1 cellular context compared by ENCODE assay signal in the genomic region with DNA sequence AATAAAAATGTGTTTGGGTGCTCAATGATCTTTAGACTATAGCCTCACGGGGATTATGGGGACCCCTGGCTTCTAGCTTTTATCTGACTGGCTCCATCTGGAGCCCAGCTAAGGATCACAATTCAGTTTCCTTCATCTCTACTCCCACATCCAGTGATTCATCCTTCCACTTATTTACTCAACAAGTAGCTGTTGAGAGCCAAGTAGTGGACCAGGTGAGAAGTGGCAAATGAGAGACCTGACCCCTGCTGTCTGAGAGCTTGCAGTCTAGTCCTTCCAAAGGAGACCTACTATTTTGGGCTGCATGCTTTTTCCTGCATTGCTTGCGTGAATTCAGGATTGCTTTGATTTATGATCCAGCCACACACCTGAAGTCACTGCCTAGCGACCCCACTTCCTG.
TF ChIP-seq lines count a peak whose summit lies in the region.

No MANE protein-coding gene starts in this region.

TF ChIP-seq in GM23338, 12 proteins besides CTCF, POLR2A, EP300 and RAD21:
- TF ChIP-seq ZNF331 (CRISPR knock-in tag; IDR thresholded peaks at IDR 0.05; ENCODE audit: low read depth) (no peak), CREB1 (CRISPR knock-in tag; IDR thresholded peaks at IDR 0.05; ENCODE audit: low read depth) (no peak), ZNF114 (CRISPR knock-in tag; IDR thresholded peaks at IDR 0.05) (no peak), EZH2phosphoT487 (IDR thresholded peaks at IDR 0.05; ENCODE audit: unreplicated experiment) (no peak), EZH2 (IDR thresholded peaks at IDR 0.05; ENCODE audit: low read depth, unreplicated experiment) (no peak), STAT1 (IDR thresholded peaks at IDR 0.05; ENCODE audit: unreplicated experiment) (no peak)
- TF ChIP-seq, protein P1, sequence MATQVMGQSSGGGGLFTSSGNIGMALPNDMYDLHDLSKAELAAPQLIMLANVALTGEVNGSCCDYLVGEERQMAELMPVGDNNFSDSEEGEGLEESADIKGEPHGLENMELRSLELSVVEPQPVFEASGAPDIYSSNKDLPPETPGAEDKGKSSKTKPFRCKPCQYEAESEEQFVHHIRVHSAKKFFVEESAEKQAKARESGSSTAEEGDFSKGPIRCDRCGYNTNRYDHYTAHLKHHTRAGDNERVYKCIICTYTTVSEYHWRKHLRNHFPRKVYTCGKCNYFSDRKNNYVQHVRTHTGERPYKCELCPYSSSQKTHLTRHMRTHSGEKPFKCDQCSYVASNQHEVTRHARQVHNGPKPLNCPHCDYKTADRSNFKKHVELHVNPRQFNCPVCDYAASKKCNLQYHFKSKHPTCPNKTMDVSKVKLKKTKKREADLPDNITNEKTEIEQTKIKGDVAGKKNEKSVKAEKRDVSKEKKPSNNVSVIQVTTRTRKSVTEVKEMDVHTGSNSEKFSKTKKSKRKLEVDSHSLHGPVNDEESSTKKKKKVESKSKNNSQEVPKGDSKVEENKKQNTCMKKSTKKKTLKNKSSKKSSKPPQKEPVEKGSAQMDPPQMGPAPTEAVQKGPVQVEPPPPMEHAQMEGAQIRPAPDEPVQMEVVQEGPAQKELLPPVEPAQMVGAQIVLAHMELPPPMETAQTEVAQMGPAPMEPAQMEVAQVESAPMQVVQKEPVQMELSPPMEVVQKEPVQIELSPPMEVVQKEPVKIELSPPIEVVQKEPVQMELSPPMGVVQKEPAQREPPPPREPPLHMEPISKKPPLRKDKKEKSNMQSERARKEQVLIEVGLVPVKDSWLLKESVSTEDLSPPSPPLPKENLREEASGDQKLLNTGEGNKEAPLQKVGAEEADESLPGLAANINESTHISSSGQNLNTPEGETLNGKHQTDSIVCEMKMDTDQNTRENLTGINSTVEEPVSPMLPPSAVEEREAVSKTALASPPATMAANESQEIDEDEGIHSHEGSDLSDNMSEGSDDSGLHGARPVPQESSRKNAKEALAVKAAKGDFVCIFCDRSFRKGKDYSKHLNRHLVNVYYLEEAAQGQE (IDR thresholded peaks at IDR 0.05; ENCODE audit: unreplicated experiment) = no peak
- TF ChIP-seq, protein P2, sequence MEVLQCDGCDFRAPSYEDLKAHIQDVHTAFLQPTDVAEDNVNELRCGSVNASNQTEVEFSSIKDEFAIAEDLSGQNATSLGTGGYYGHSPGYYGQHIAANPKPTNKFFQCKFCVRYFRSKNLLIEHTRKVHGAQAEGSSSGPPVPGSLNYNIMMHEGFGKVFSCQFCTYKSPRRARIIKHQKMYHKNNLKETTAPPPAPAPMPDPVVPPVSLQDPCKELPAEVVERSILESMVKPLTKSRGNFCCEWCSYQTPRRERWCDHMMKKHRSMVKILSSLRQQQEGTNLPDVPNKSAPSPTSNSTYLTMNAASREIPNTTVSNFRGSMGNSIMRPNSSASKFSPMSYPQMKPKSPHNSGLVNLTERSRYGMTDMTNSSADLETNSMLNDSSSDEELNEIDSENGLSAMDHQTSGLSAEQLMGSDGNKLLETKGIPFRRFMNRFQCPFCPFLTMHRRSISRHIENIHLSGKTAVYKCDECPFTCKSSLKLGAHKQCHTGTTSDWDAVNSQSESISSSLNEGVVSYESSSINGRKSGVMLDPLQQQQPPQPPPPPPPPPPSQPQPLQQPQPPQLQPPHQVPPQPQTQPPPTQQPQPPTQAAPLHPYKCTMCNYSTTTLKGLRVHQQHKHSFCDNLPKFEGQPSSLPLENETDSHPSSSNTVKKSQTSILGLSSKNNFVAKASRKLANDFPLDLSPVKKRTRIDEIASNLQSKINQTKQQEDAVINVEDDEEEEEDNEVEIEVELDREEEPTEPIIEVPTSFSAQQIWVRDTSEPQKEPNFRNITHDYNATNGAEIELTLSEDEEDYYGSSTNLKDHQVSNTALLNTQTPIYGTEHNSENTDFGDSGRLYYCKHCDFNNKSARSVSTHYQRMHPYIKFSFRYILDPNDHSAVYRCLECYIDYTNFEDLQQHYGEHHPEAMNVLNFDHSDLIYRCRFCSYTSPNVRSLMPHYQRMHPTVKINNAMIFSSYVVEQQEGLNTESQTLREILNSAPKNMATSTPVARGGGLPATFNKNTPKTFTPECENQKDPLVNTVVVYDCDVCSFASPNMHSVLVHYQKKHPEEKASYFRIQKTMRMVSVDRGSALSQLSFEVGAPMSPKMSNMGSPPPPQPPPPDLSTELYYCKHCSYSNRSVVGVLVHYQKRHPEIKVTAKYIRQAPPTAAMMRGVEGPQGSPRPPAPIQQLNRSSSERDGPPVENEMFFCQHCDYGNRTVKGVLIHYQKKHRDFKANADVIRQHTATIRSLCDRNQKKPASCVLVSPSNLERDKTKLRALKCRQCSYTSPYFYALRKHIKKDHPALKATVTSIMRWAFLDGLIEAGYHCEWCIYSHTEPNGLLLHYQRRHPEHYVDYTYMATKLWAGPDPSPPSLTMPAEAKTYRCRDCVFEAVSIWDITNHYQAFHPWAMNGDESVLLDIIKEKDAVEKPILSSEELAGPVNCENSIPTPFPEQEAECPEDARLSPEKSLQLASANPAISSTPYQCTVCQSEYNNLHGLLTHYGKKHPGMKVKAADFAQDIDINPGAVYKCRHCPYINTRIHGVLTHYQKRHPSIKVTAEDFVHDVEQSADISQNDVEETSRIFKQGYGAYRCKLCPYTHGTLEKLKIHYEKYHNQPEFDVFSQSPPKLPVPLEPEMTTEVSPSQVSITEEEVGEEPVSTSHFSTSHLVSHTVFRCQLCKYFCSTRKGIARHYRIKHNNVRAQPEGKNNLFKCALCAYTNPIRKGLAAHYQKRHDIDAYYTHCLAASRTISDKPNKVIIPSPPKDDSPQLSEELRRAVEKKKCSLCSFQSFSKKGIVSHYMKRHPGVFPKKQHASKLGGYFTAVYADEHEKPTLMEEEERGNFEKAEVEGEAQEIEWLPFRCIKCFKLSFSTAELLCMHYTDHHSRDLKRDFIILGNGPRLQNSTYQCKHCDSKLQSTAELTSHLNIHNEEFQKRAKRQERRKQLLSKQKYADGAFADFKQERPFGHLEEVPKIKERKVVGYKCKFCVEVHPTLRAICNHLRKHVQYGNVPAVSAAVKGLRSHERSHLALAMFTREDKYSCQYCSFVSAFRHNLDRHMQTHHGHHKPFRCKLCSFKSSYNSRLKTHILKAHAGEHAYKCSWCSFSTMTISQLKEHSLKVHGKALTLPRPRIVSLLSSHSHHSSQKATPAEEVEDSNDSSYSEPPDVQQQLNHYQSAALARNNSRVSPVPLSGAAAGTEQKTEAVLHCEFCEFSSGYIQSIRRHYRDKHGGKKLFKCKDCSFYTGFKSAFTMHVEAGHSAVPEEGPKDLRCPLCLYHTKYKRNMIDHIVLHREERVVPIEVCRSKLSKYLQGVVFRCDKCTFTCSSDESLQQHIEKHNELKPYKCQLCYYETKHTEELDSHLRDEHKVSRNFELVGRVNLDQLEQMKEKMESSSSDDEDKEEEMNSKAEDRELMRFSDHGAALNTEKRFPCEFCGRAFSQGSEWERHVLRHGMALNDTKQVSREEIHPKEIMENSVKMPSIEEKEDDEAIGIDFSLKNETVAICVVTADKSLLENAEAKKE (CRISPR knock-in tag; IDR thresholded peaks at IDR 0.05) = no peak
- TF ChIP-seq, protein P3, sequence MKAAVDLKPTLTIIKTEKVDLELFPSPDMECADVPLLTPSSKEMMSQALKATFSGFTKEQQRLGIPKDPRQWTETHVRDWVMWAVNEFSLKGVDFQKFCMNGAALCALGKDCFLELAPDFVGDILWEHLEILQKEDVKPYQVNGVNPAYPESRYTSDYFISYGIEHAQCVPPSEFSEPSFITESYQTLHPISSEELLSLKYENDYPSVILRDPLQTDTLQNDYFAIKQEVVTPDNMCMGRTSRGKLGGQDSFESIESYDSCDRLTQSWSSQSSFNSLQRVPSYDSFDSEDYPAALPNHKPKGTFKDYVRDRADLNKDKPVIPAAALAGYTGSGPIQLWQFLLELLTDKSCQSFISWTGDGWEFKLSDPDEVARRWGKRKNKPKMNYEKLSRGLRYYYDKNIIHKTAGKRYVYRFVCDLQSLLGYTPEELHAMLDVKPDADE (IDR thresholded peaks at IDR 0.05) = no peak
